Comparison of ENCODE assay signal across 1 cellular context in genomic region chr22:21640810-21641209, GRCh38.
TF ChIP-seq lines count a peak whose summit lies in the region.

No MANE protein-coding gene starts in this region.

TF ChIP-seq in WTC11, 78 proteins besides CTCF, POLR2A, EP300 and RAD21:
- TF ChIP-seq ZBTB43 (CRISPR knock-in tag; IDR thresholded peaks at IDR 0.05) (no peak), ELF4 (CRISPR knock-in tag; IDR thresholded peaks at IDR 0.05; ENCODE audit: low read depth) (no peak), CDX4 (CRISPR knock-in tag; IDR thresholded peaks at IDR 0.05; ENCODE audit: borderline replicate concordance) (no peak)
TF ChIP-seq in WTC11: peak in this region for 0.
